ENCODE assay signal across 1 cellular context in genomic region chr14:23345987-23346692, GRCh38.
TF ChIP-seq lines count a peak whose summit lies in the region.

No MANE protein-coding gene starts in this region.

TF ChIP-seq in K562, 482 proteins besides CTCF, POLR2A, EP300 and RAD21:
- TF ChIP-seq ZBTB11 (CRISPR knock-in tag; IDR thresholded peaks at IDR 0.05) (peak in 1 of 3 experiments; percentile 16; a peak in 1 of 6 replicates), DPF2 (IDR thresholded peaks at IDR 0.05) (0 out of 2 replicates have a peak, but pooled peaks have one; percentile 24), CGGBP1 (CRISPR knock-in tag; IDR thresholded peaks at IDR 0.05) (no peak), PURB (CRISPR knock-in tag; IDR thresholded peaks at IDR 0.05; ENCODE audit: low read depth) (no peak), ARID1B (IDR thresholded peaks at IDR 0.05) (0 out of 2 replicates have a peak, but pooled peaks have one; percentile 38), CBX3 (IDR thresholded peaks at IDR 0.05; ENCODE audit: borderline replicate concordance in 1 of 2, low read length in 2 of 2) (no peak; a peak in 1 of 3 replicates), CBFA2T3 (IDR thresholded peaks at IDR 0.05) (peak; percentile 45), HOXB6 (CRISPR knock-in tag; IDR thresholded peaks at IDR 0.05; ENCODE audit: borderline replicate concordance) (no peak), PKNOX1 (IDR thresholded peaks at IDR 0.05) (peak; percentile 53; the same call in 1 of the 2 replicates), TEAD4 (IDR thresholded peaks at IDR 0.05; ENCODE audit: low read length) (peak; percentile 43; the same call in 1 of the 2 replicates), TEAD4 (CRISPR knock-in tag; IDR thresholded peaks at IDR 0.05; ENCODE audit: borderline replicate concordance) (no peak), ZBTB40 (IDR thresholded peaks at IDR 0.05) (0 out of 2 replicates have a peak, but pooled peaks have one; percentile 21), ZBTB40 (CRISPR knock-in tag; IDR thresholded peaks at IDR 0.05) (no peak), FOXK2 (conservative IDR thresholded peaks at IDR 0.05 in 1 of 2, IDR thresholded peaks at IDR 0.05 in 1 of 2; ENCODE audit: low read depth in 2 of 2) (0 out of 4 replicates have a peak, but pooled peaks of 1 of the 2 experiments have one; percentile 31), CTBP1 (IDR thresholded peaks at IDR 0.05; ENCODE audit: borderline replicate concordance) (peak; percentile 23; the same call in 1 of the 2 replicates), EP400 (IDR thresholded peaks at IDR 0.05) (no peak), HMBOX1 (IDR thresholded peaks at IDR 0.05) (peak; percentile 45; the same call in 1 of the 2 replicates), CHD7 (IDR thresholded peaks at IDR 0.05; ENCODE audit: low read depth, low read length) (no peak), SMC3 (conservative IDR thresholded peaks at IDR 0.05; ENCODE audit: insufficient read depth, low read depth, low read length) (no peak), GATAD2A (IDR thresholded peaks at IDR 0.05) (peak; percentile 41; the same call in 1 of the 2 replicates), MCM2 (IDR thresholded peaks at IDR 0.05; ENCODE audit: low read depth) (no peak), ZNF146 (CRISPR knock-in tag; IDR thresholded peaks at IDR 0.05; ENCODE audit: unreplicated experiment) (no peak), MEIS2 (IDR thresholded peaks at IDR 0.05; ENCODE audit: partially characterized antibody) (peak; percentile 45), PRPF4 (IDR thresholded peaks at IDR 0.05; ENCODE audit: insufficient read depth, low read depth, low read length, poor library complexity, severe bottlenecking) (no peak), HDAC1 (IDR thresholded peaks at IDR 0.05) (0 out of 4 replicates have a peak, but pooled peaks of 1 of the 2 experiments have one; percentile 17)
